18 cellular contexts compared by ENCODE assay signal in genomic region chr15:61030451-61030850, GRCh38.
DNase-seq lines count a peak whose midpoint lies in the region; ATAC-seq, FAIRE-seq and TF ChIP-seq lines count a peak whose summit lies in the region.
"Had no signal": no experiment of that assay in that cellular context is flagged by ENCODE, and none has a peak within 500 bp of the region (broad histone marks: within the 10 kb centered on the region; RNA-seq: fewer than 3 reads in every experiment).

No MANE protein-coding gene starts in this region.

- H3K4me2 ChIP-seq in GM23248 (ENCODE audit: unreplicated experiment) = peak overlapping the region; percentile 41
- H3K4me2 ChIP-seq: BLaER1 treated with 17β-estradiol and CSF1 and Interleukin-3, amounts not matched to agents 10 nM and 100 nM had no signal

- in situ Hi-C loops in GM23248 (cut with MboI) = no loop called here

- no peak for TF ChIP-seq CTCF in fibroblast of pulmonary artery (IDR thresholded peaks at IDR 0.05; ENCODE audit: low read length, missing control alignments)

- no peaks in the 10 kb centered on the region for H3K79me2 ChIP-seq in GM23248 (ENCODE audit: insufficient read depth)

- ATAC-seq in Right ventricle myocardium inferior (no peak), left lobe of liver (no peak)
- ATAC-seq: HepG2 had no signal

- H3K9me3 ChIP-seq in GM23248 (ENCODE audit: low read depth) = no peaks in the 10 kb centered on the region
- H3K9me3 ChIP-seq: BLaER1 treated with 17β-estradiol and CSF1 and Interleukin-3, amounts not matched to agents 10 nM and 100 nM had no signal

- peaks cover 65% of the 10 kb centered on the region for H3K4me1 ChIP-seq in GM23248 (ENCODE audit: insufficient read depth)

- H3K27me3 ChIP-seq in GM23248 (replicated peaks; ENCODE audit: insufficient read depth) = no peaks in the 10 kb centered on the region
- H3K27me3 ChIP-seq: BLaER1 treated with 17β-estradiol and CSF1 and Interleukin-3, amounts not matched to agents 10 nM and 100 nM had no signal

- H3K27ac ChIP-seq in GM23248 = peak overlapping the region; percentile 58
- H3K27ac ChIP-seq: BLaER1 treated with 17β-estradiol and CSF1 and Interleukin-3, amounts not matched to agents 10 nM and 100 nM had no signal

- DNase-seq in AG08395 (ENCODE audit: low spot score) = peak; percentile 65
- DNase-seq in EL = peak; percentile 31
- DNase-seq in GM23248 = peak; percentile 83
- DNase-seq in fibroblast of pulmonary artery (ENCODE audit: low read depth) = peak; percentile 31
- DNase-seq in Right ventricle myocardium inferior (ENCODE audit: missing footprints) = no peak
- no peak for DNase-seq in left lobe of liver (ENCODE audit: low spot score)
- DNase-seq in SKM-1 (lab: John Stamatoyannopoulos, UW; ENCODE audit: unreplicated experiment) = no peak
- no peak for DNase-seq in RCC 7860 (ENCODE audit: low spot score)
- DNase-seq: CD4-positive, CD25-positive, alpha-beta regulatory T cell; DMS79 treated with DMSO at 0.1 percent for 48 hours; GF-D8; GOT3; H9 had no signal

- H4K20me1 ChIP-seq in GM23248 (ENCODE audit: insufficient read depth) = no peaks in the 10 kb centered on the region
- H4K20me1 ChIP-seq: BLaER1 treated with 17β-estradiol and CSF1 and Interleukin-3, amounts not matched to agents 10 nM and 100 nM had no signal

- H2AFZ ChIP-seq in GM23248 = no peak overlapping the region

- intact Hi-C loops in Right ventricle myocardium inferior (cut with DNase I) = loop anchor here (10.0 kb wide), 1 partner anchor 116 kb away; no protein-coding TSS in a partner anchor

- no peaks in the 10 kb centered on the region for H3K36me3 ChIP-seq in GM23248 (ENCODE audit: low read depth)
- H3K36me3 ChIP-seq: BLaER1 treated with 17β-estradiol and CSF1 and Interleukin-3, amounts not matched to agents 10 nM and 100 nM had no signal

- WGBS in GM23248 (ENCODE audit: low coverage in 1 of 2, low lambda C conversion rate in 2 of 2, missing lambda C conversion rate in 2 of 2), 2 experiments = 17 to 22% methylated on average over 3 of the region's 3 CpGs

- H3K9me2 ChIP-seq in GM23248 (ENCODE audit: insufficient read depth) = no peaks in the 10 kb centered on the region

- H3F3A ChIP-seq in GM23248 (ENCODE audit: insufficient read depth) = peaks cover 38% of the 10 kb centered on the region

- no peak for FAIRE-seq in RCC 7860 (lab: Jason Lieb, UNC)
- FAIRE-seq: A204.1, GM12891, HepG2, HTR-8/SVneo had no signal

- H3K9ac ChIP-seq in GM23248 = peak overlapping the region; percentile 11; the same call in 1 of the 2 replicates
- H3K9ac ChIP-seq: BLaER1 treated with 17β-estradiol and CSF1 and Interleukin-3, amounts not matched to agents 10 nM and 100 nM had no signal

- H3K4me3 ChIP-seq in GM23248 (no peak overlapping the region), fibroblast of pulmonary artery (replicated peaks; ENCODE audit: low read depth, low read length) (no peak overlapping the region)
- H3K4me3 ChIP-seq: BLaER1 treated with 17β-estradiol and CSF1 and Interleukin-3, amounts not matched to agents 10 nM and 100 nM had no signal

Comparison
In these comparisons a context has a peak if more than half of its experiments do, and no peak if none do; other contexts are left out.
1. DNase-seq: peak in AG08395 (single experiment), EL (single experiment), GM23248 (single experiment) and fibroblast of pulmonary artery (single experiment); none in Right ventricle myocardium inferior (single experiment), left lobe of liver (single experiment), SKM-1 (single experiment) and RCC 7860 (single experiment).